In genomic region chr15:62112616-62113593, GRCh38 we compare ENCODE assay signal across 11 cellular contexts. TPM values are rescaled to one million over a fixed set of nuclear protein-coding genes. Genes with fewer than 3 reads are reported as not detected.
DNase-seq lines count a peak whose midpoint lies in the region; ATAC-seq and TF ChIP-seq lines count a peak whose summit lies in the region.
"Had no signal": no experiment of that assay in that cellular context is flagged by ENCODE, and none has a peak within 500 bp of the region (broad histone marks: within the 10 kb centered on the region; RNA-seq: fewer than 3 reads in every experiment).

No MANE protein-coding gene starts in this region.

- BruUV-seq in Panc1 (replicated peaks; lab: Mats Ljungman, UMichigan) (no TSS peak), Caco-2 (replicated peaks; lab: Mats Ljungman, UMichigan) (no TSS peak)

- DNase-seq in Caki2 (ENCODE audit: low read depth) (peak; percentile 96), Panc1 (ENCODE audit: low read depth, low spot score) (no peak), osteocyte (ENCODE audit: extremely low spot score, unreplicated experiment) (no peak), colonic mucosa (no peak), NCI-H1048 (lab: John Stamatoyannopoulos, UW) (no peak), Caco-2 (no peak), immature natural killer cell (no peak)
- DNase-seq: activated gamma-delta T cell; stimulated activated CD4-positive, alpha-beta T cell treated with anti-CD3 and anti-CD28 coated beads, Interleukin-4, amount 100 ng/mL, for 24 hours had no signal

- peaks cover 22% of the 10 kb centered on the region for H3K4me1 Mint-ChIP-seq in osteocyte (ENCODE audit: unreplicated experiment)
- H3K4me1 Mint-ChIP-seq in Caco-2 (ENCODE audit: low read depth, unreplicated experiment) = peaks cover 4% of the 10 kb centered on the region
- no peaks in the 10 kb centered on the region for H3K4me1 Mint-ChIP-seq in immature natural killer cell

- H3K27me3 ChIP-seq in Panc1 (ENCODE audit: control insufficient read depth, insufficient read depth, low read length) (no peaks in the 10 kb centered on the region), colonic mucosa (no peaks in the 10 kb centered on the region), Caco-2 (replicated peaks; ENCODE audit: control insufficient read depth, insufficient read depth, low read length) (no peaks in the 10 kb centered on the region)

- no peaks in the 10 kb centered on the region for H3K9me3 ChIP-seq in Panc1 (ENCODE audit: control insufficient read depth, insufficient read depth, low read depth, low read length)
- H3K9me3 ChIP-seq in colonic mucosa = no peaks in the 10 kb centered on the region
- no peaks in the 10 kb centered on the region for H3K9me3 ChIP-seq in Caco-2

- intact Hi-C loops in Panc1 (cut with micrococcal nuclease; ENCODE audit: unreplicated experiment) = no loop called here
- intact Hi-C loops in colonic mucosa (cut with DNase I) = no loop called here
- intact Hi-C loops in Caco-2 (cut with micrococcal nuclease; ENCODE audit: unreplicated experiment) = no loop called here

- H3K27ac ChIP-seq in Panc1 (ENCODE audit: low read length) = no peak overlapping the region
- no peak overlapping the region for H3K27ac ChIP-seq in colonic mucosa

- no peaks in the 10 kb centered on the region for H3K9me3 Mint-ChIP-seq in osteocyte (ENCODE audit: unreplicated experiment)
- no peaks in the 10 kb centered on the region for H3K9me3 Mint-ChIP-seq in Caco-2 (ENCODE audit: unreplicated experiment)
- no peaks in the 10 kb centered on the region for H3K9me3 Mint-ChIP-seq in immature natural killer cell

- CTCF ChIA-PET in Panc1 (lab: Charles Lee) (no interaction called here), Caco-2 (lab: Charles Lee) (no interaction called here)

- no peak overlapping the region for H3K9ac ChIP-seq in colonic mucosa (ENCODE audit: low read depth in 2 of 2, low read length in 2 of 2)

- TF ChIP-seq CTCF in Panc1 (IDR thresholded peaks at IDR 0.05) (no peak), osteocyte (IDR thresholded peaks at IDR 0.05) (no peak), colonic mucosa (IDR thresholded peaks at IDR 0.05) (no peak), Caco-2 (IDR thresholded peaks at IDR 0.05; ENCODE audit: insufficient read depth in 1 of 2, low read depth in 1 of 2, low read length in 1 of 2, severe bottlenecking in 1 of 2, unreplicated experiment in 1 of 2) (no peak)

- ATAC-seq in Panc1 = peak; percentile 90
- peak; percentile 91 for ATAC-seq in esophagus mucosa

- H3K4me3 Mint-ChIP-seq in osteocyte (ENCODE audit: unreplicated experiment) (no peak overlapping the region), Caco-2 (ENCODE audit: unreplicated experiment) (no peak overlapping the region), immature natural killer cell (no peak overlapping the region)

- H3K4me3 ChIP-seq in Panc1 (ENCODE audit: low read depth in 2 of 2, low read length in 2 of 2) (no peak overlapping the region), colonic mucosa (no peak overlapping the region), Caco-2 (ENCODE audit: low read depth, low read length) (no peak overlapping the region)

- POLR2A ChIA-PET in Panc1 (lab: Charles Lee) = no interaction called here
- POLR2A ChIA-PET in Caco-2 (lab: Charles Lee) = no interaction called here

- no peaks in the 10 kb centered on the region for H3K36me3 Mint-ChIP-seq in osteocyte (ENCODE audit: unreplicated experiment)
- no peaks in the 10 kb centered on the region for H3K36me3 Mint-ChIP-seq in Caco-2 (ENCODE audit: insufficient read depth, unreplicated experiment)
- H3K36me3 Mint-ChIP-seq in immature natural killer cell = no peaks in the 10 kb centered on the region

- in situ Hi-C loops in Caki2 (cut with HindIII; ENCODE audit: low pct_unique_long_range_greater_than_20kb, low sequenced_read_pairs) = no loop called here
- in situ Hi-C loops in Panc1 (cut with HindIII; ENCODE audit: low pct_unique_long_range_greater_than_20kb, low sequenced_read_pairs) = no loop called here

- H3K36me3 ChIP-seq in Panc1 (ENCODE audit: control insufficient read depth, insufficient read depth, low read length) (no peaks in the 10 kb centered on the region), colonic mucosa (no peaks in the 10 kb centered on the region), Caco-2 (ENCODE audit: control insufficient read depth, insufficient read depth, low read length) (no peaks in the 10 kb centered on the region)

- H3K27ac Mint-ChIP-seq in osteocyte (ENCODE audit: unreplicated experiment) (peak overlapping the region; percentile 8), Caco-2 (ENCODE audit: unreplicated experiment) (no peak overlapping the region), immature natural killer cell (no peak overlapping the region)

- H3K4me1 ChIP-seq in Panc1 (ENCODE audit: control insufficient read depth, insufficient read depth, low read length) (no peaks in the 10 kb centered on the region), colonic mucosa (peaks cover under 1% of the 10 kb centered on the region), Caco-2 (peaks cover 5% of the 10 kb centered on the region; the same call in 1 of the 2 replicates)

- H3K27me3 Mint-ChIP-seq in osteocyte (ENCODE audit: unreplicated experiment) (no peaks in the 10 kb centered on the region), Caco-2 (ENCODE audit: insufficient read depth, unreplicated experiment) (no peaks in the 10 kb centered on the region), immature natural killer cell (ENCODE audit: low read depth in 3 of 3) (peaks cover 1 to 12% (median 7%) of the 10 kb centered on the region in 3 donors)

RNA-seq across cellular contexts. Expression of gene C2CD4A, which starts 46.1 kb away (rescaled TPM):
- 5.5 and 5.7 TPM in 2 replicates for total RNA-seq in Caki2 (2014; rRNA removed; shearing (Covaris generic); ENCODE audit: low replicate concordance)
- total RNA-seq in Panc1 (2021; ENCODE audit: unreplicated experiment) (0.15 TPM), esophagus mucosa (0.44 TPM), osteocyte (not detected in 2 replicates), colonic mucosa (1 to 10 TPM; 2.4 to 3.7 TPM), Caco-2 (2022) (0.11 and 0.19 TPM in 2 replicates)
- not detected for polyA plus RNA-seq in Panc1 (2012; ENCODE audit: insufficient read length)
- not detected for polyA plus RNA-seq in immature natural killer cell
- total RNA-seq: H1 had no signal
- polyA plus RNA-seq: H1 had no signal

RNA-seq across cellular contexts. Expression of gene C2CD4B, which starts 52.2 kb away (rescaled TPM):
- not detected in 2 replicates for total RNA-seq in Caki2 (2014; rRNA removed; shearing (Covaris generic); ENCODE audit: low replicate concordance)
- 0.26 TPM for total RNA-seq in Panc1 (2021; ENCODE audit: unreplicated experiment)
- polyA plus RNA-seq in Panc1 (2012; ENCODE audit: insufficient read length) = not detected
- 0.24 TPM for total RNA-seq in esophagus mucosa
- total RNA-seq in osteocyte = not detected in 2 replicates
- total RNA-seq in colonic mucosa = 1 to 10 TPM; 2.6 to 5.4 TPM
- total RNA-seq in Caco-2 (2022) = 0.46 and 0.50 TPM in 2 replicates
- not detected for polyA plus RNA-seq in immature natural killer cell

RNA-seq across cellular contexts. Expression of gene VPS13C, which starts 52.7 kb away (rescaled TPM):
- total RNA-seq in Caki2 (2014; rRNA removed; shearing (Covaris generic); ENCODE audit: low replicate concordance) = 7.2 and 74.6 TPM in 2 replicates
- 47.3 TPM for total RNA-seq in Panc1 (2021; ENCODE audit: unreplicated experiment)
- polyA plus RNA-seq in Panc1 (2012; ENCODE audit: insufficient read length) = 9.2 TPM
- 13.3 TPM for total RNA-seq in esophagus mucosa
- total RNA-seq in osteocyte = 60.2 and 67.5 TPM in 2 replicates
- total RNA-seq in colonic mucosa = 10 to 100 TPM; 33.9 to 56.5 TPM
- total RNA-seq in Caco-2 (2022) = 42.4 and 44.0 TPM in 2 replicates
- 10 to 100 TPM in 2 of 3 donors, 1 to 10 TPM in 1; 9.8 to 18.5 (median 11.1) TPM for polyA plus RNA-seq in immature natural killer cell
